In the genomic region with DNA sequence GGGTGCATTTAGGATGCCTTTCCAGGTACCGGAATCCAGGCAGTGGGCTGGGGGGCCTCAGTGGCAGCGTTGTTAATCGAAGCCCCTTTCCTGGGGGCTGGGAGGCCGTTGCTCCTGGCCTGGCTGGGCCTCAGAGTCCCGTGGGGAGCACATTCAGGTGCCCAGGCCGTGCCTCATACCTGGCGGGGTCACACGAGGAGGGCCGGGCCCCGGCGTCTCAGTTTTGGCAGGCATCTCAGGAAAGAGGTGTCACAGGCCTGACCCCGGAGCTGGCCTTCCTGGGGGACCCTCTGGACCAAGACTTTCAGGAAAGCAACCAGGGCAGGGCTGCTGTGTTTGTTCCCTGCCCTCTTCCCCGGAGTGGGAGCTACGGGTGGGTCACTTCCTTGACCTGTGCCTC, we compare ENCODE assay signal across 19 cellular contexts. TPM values are rescaled to one million over a fixed set of nuclear protein-coding genes. Genes with fewer than 3 reads are reported as not detected.
A peak's percentile ranks its signal among the peaks of the same experiment; 100 is the strongest.
DNase-seq lines count a peak whose midpoint lies in the region; ATAC-seq lines count a peak whose summit lies in the region.
"Had no signal": no experiment of that assay in that cellular context is flagged by ENCODE, and none has a peak within 500 bp of the region (broad histone marks: within the 10 kb centered on the region; RNA-seq: fewer than 3 reads in every experiment).

No MANE protein-coding gene starts in this region.

- H3K27me3 ChIP-seq in right cardiac atrium (ENCODE audit: control insufficient read depth, insufficient read depth) (no peaks in the 10 kb centered on the region), rectal smooth muscle tissue (ENCODE audit: control insufficient read depth, insufficient read depth, low read length) (no peaks in the 10 kb centered on the region)

- H3K9ac ChIP-seq in rectal smooth muscle tissue (ENCODE audit: low read length) = peak overlapping the region; percentile 3

- H3K4me3 ChIP-seq in right cardiac atrium (ENCODE audit: low read length) (no peak overlapping the region), rectal smooth muscle tissue (ENCODE audit: low read length) (peak overlapping the region; percentile 44), urinary bladder (ENCODE audit: low read depth, low read length) (peak overlapping the region; percentile 82)

- H3K4me1 ChIP-seq in right cardiac atrium (ENCODE audit: control insufficient read depth, insufficient read depth, low read length) (peaks cover 6% of the 10 kb centered on the region), rectal smooth muscle tissue (ENCODE audit: control insufficient read depth, insufficient read depth, low read length) (peaks cover 18% of the 10 kb centered on the region), urinary bladder (ENCODE audit: insufficient read depth) (peaks cover 2% of the 10 kb centered on the region)

- H3K36me3 ChIP-seq in rectal smooth muscle tissue (ENCODE audit: control insufficient read depth, insufficient read depth, low read length) (no peaks in the 10 kb centered on the region), urinary bladder (ENCODE audit: insufficient read depth) (no peaks in the 10 kb centered on the region)

- 66% methylated on average over 14 of the region's 14 CpGs for WGBS in right cardiac atrium
- WGBS in urinary bladder = 63% methylated on average over 14 of the region's 14 CpGs

- no peaks in the 10 kb centered on the region for H3K9me3 ChIP-seq in right cardiac atrium (ENCODE audit: control insufficient read depth, low read length)

- H3K27ac ChIP-seq in right cardiac atrium (ENCODE audit: low read length) (peak overlapping the region; percentile 1), rectal smooth muscle tissue (ENCODE audit: low read depth, low read length) (peak overlapping the region; percentile 57), urinary bladder (ENCODE audit: low read depth) (peak overlapping the region; percentile 35)
- H3K27ac ChIP-seq: C4-2B had no signal

- DNase-seq in left cardiac atrium = peak; percentile 17
- DNase-seq in cardiac septum (ENCODE audit: low spot score) = no peak
- peak in 1 of 3 donors; percentile 55 for DNase-seq in right cardiac atrium
- DNase-seq in HUDEP-2 (lab: John Stamatoyannopoulos, UW; ENCODE audit: unreplicated experiment in 76 of 76) = no peak
- DNase-seq: activated CD4-positive, alpha-beta T cell treated with anti-CD3 and anti-CD28 coated beads, Interleukin-2, amount 50 U/mL, for 4 hours; activated T-cell treated with anti-CD3 and anti-CD28 coated beads, Interleukin-2, amount 50 U/mL, for 24 hours; effector CD8-positive, alpha-beta T cell; HFFc6; MM.1S had no signal

- ATAC-seq in left cardiac atrium = no peak
- no peak for ATAC-seq in right cardiac atrium
- no peak for ATAC-seq in HG02970 (IDR thresholded peaks at IDR 0.05; ENCODE audit: low FRiP score, unreplicated experiment)
- no peak for ATAC-seq in GM18909 (IDR thresholded peaks at IDR 0.05; ENCODE audit: poor library complexity, unreplicated experiment)
- ATAC-seq: natural killer cell treated with Interleukin-12 subunit alpha and Interleukin-12 subunit beta and Interleukin-15 and Interleukin-18, amount 100 ng/mL, for 72 hours had no signal

- intact Hi-C loops in left cardiac atrium (cut with DNase I) = loop anchor here in 1 of 2 donors (5.0 kb wide), 1 partner anchor 51 kb away; a partner anchor contains a TSS
- intact Hi-C loops in cardiac septum (cut with DNase I) = loop anchor here (5.0 kb wide), 2 partner anchors 86 to 211 kb away; no protein-coding TSS in a partner anchor
- intact Hi-C loops in right cardiac atrium (cut with DNase I) = loop anchor here in 3 of 4 donors (5.0 to 10.0 kb wide), 4 partner anchors 53 to 256 kb away; partner anchors contain the start of gene CAPZB (in 2 of the 3)

RNA-seq across cellular contexts. Expression of gene NBL1, which starts 4.1 kb away (rescaled TPM):
- 10 to 100 TPM; 53.0 to 63.7 TPM for total RNA-seq in left cardiac atrium
- total RNA-seq in cardiac septum = 55.9 TPM
- total RNA-seq in right cardiac atrium = 10 to 100 TPM; 40.7 to 64.8 (median 46.1) TPM
- polyA plus RNA-seq in right cardiac atrium = 45.7 TPM
- 59.3 TPM for total RNA-seq in urinary bladder
- polyA plus RNA-seq in urinary bladder = 374 TPM
- total RNA-seq: OCI-LY7 had no signal

RNA-seq across cellular contexts. Expression of gene HTR6, which starts 16.4 kb away (rescaled TPM):
- total RNA-seq in left cardiac atrium = not detected
- total RNA-seq in cardiac septum = not detected
- not detected for total RNA-seq in right cardiac atrium
- polyA plus RNA-seq in right cardiac atrium = not detected
- not detected for total RNA-seq in urinary bladder
- polyA plus RNA-seq in urinary bladder = not detected
- total RNA-seq: bronchial epithelial cell; HFFc6; liver; natural killer cell treated with Interleukin-12 subunit alpha and Interleukin-12 subunit beta and Interleukin-15 and Interleukin-18, amount 100 ng/mL, for 72 hours; OCI-LY7; ureter had no signal
- polyA plus RNA-seq: liver had no signal

Comparison
In these comparisons a context has a peak if more than half of its experiments do, and no peak if none do; other contexts are left out.
1. H3K27ac ChIP-seq: peak in every context shown above with its lines; median percentile 57 in rectal smooth muscle tissue; 35 in urinary bladder; 1 in right cardiac atrium.